Comparison of ENCODE assay signal across 24 cellular contexts in the genomic region with DNA sequence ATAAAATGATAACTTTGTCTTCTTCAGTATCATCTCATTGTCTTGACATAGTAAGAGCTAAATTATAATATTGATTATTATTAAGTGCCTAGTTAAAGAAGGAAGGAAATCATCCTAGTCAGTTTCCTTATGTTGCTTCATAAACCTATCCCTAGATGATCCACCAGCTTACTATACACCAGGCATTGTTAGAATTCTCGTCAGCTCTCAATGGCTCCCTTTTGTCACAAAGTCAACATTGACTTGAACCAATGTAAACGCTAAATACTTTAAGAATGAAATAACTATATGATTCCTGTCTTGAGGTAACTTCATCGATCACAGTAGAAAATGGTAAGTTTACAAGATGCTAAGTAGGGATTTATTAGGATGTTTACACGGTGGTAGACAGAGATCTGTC.
DNase-seq lines count a peak whose midpoint lies in the region; ATAC-seq, FAIRE-seq and TF ChIP-seq lines count a peak whose summit lies in the region.
"Had no signal": no experiment of that assay in that cellular context is flagged by ENCODE, and none has a peak within 500 bp of the region (broad histone marks: within the 10 kb centered on the region; RNA-seq: fewer than 3 reads in every experiment).

No MANE protein-coding gene starts in this region.

- POLR2A ChIA-PET in HepG2 (lab: Yijun Ruan, JAX) = no interaction called here

- no peak for ATAC-seq in HepG2
- ATAC-seq in right lobe of liver = no peak
- no peak for ATAC-seq in GM21515 (IDR thresholded peaks at IDR 0.05; ENCODE audit: unreplicated experiment)
- ATAC-seq: K562, lower lobe of right lung, WTC11 had no signal

- intact Hi-C loops in HepG2 (cut with micrococcal nuclease; ENCODE audit: unreplicated experiment) (no loop called here), right lobe of liver (cut with DNase I) (no loop called here), CD14-positive monocyte (cut with micrococcal nuclease) (no loop called here)

- H3K27ac Mint-ChIP-seq in endodermal cell (peak overlapping the region; percentile 18), CD14-positive monocyte (no peak overlapping the region)
- H3K27ac Mint-ChIP-seq: activated CD4-positive, alpha-beta memory T cell treated with anti-CD3 and anti-CD28 coated beads, Interleukin-2, amount 10 ng/mL, durations not matched to agents 7 days and 5 days; activated naive CD4-positive, alpha-beta T cell treated with anti-CD3 and anti-CD28 coated beads for 36 hours; CD4-positive, CD25-positive, alpha-beta regulatory T cell; WTC11 had no signal

- H3K9ac ChIP-seq in HepG2 (ENCODE audit: insufficient read depth, low read depth, low read length) (no peak overlapping the region), endodermal cell (ENCODE audit: extremely low read depth, low read length, poor library complexity, severe bottlenecking) (no peak overlapping the region)

- no peaks in the 10 kb centered on the region for H4K20me1 ChIP-seq in HepG2 (ENCODE audit: insufficient read depth, low read length)

- no peaks in the 10 kb centered on the region for H3K36me3 Mint-ChIP-seq in endodermal cell (ENCODE audit: low read depth)
- H3K36me3 Mint-ChIP-seq in CD14-positive monocyte = no peaks in the 10 kb centered on the region
- H3K36me3 Mint-ChIP-seq: CD4-positive, CD25-positive, alpha-beta regulatory T cell; WTC11 had no signal

- H3K4me1 ChIP-seq in HepG2 (ENCODE audit: insufficient read depth, low read length) (no peaks in the 10 kb centered on the region), right lobe of liver (no peaks in the 10 kb centered on the region), endodermal cell (ENCODE audit: control insufficient read depth, insufficient read depth, low read length) (peaks cover 2% of the 10 kb centered on the region)
- H3K4me1 ChIP-seq: lower lobe of right lung, right atrium auricular region, uterus had no signal

- in situ Hi-C loops in HepG2 (cut with HindIII; ENCODE audit: extremely low pct_ligation_motif_present, low pct_unique_long_range_greater_than_20kb) = no loop called here

- CTCF ChIA-PET in HepG2 (lab: Yijun Ruan, JAX; ENCODE audit: low intra/inter-chr PET ratio, low total read pairs) = no interaction called here

- peaks cover 7% of the 10 kb centered on the region for H3K4me1 Mint-ChIP-seq in endodermal cell
- no peaks in the 10 kb centered on the region for H3K4me1 Mint-ChIP-seq in CD14-positive monocyte
- H3K4me1 Mint-ChIP-seq: activated CD4-positive, alpha-beta memory T cell treated with anti-CD3 and anti-CD28 coated beads, Interleukin-2, amount 10 ng/mL, durations not matched to agents 7 days and 5 days; CD4-positive, CD25-positive, alpha-beta regulatory T cell had no signal

- H3K36me3 ChIP-seq in HepG2 (replicated peaks in 1 of 2; ENCODE audit: control insufficient read depth in 1 of 2, insufficient read depth in 2 of 2, low read length in 2 of 2) = no peaks in the 10 kb centered on the region
- no peaks in the 10 kb centered on the region for H3K36me3 ChIP-seq in right lobe of liver
- no peaks in the 10 kb centered on the region for H3K36me3 ChIP-seq in endodermal cell (ENCODE audit: control insufficient read depth, insufficient read depth, low read length)
- H3K36me3 ChIP-seq: lower lobe of right lung, right atrium auricular region, uterus had no signal

- H3K27me3 ChIP-seq in HepG2 (ENCODE audit: control insufficient read depth in 1 of 2, insufficient read depth in 2 of 2, low read length in 2 of 2) (no peaks in the 10 kb centered on the region), right lobe of liver (no peaks in the 10 kb centered on the region), endodermal cell (ENCODE audit: control insufficient read depth, insufficient read depth, low read length, poor library complexity, severe bottlenecking) (no peaks in the 10 kb centered on the region)
- H3K27me3 ChIP-seq: right atrium auricular region, uterus had no signal

- BruUV-seq in HepG2 (replicated peaks; lab: Mats Ljungman, UMichigan) = no TSS peak

- H3K27ac ChIP-seq in HepG2 (ENCODE audit: extremely low read length, insufficient read depth, low read length) = no peak overlapping the region
- H3K27ac ChIP-seq in right lobe of liver = no peak overlapping the region
- H3K27ac ChIP-seq in endodermal cell (ENCODE audit: low read depth, low read length) = peak overlapping the region; percentile 65
- H3K27ac ChIP-seq: lower lobe of right lung, right atrium auricular region, RWPE1, uterus had no signal

- H3K4me3 Mint-ChIP-seq in endodermal cell (no peak overlapping the region), CD14-positive monocyte (no peak overlapping the region)
- H3K4me3 Mint-ChIP-seq: activated CD4-positive, alpha-beta memory T cell treated with anti-CD3 and anti-CD28 coated beads, Interleukin-2, amount 10 ng/mL, durations not matched to agents 7 days and 5 days; activated naive CD4-positive, alpha-beta T cell treated with anti-CD3 and anti-CD28 coated beads for 36 hours; CD4-positive, CD25-positive, alpha-beta regulatory T cell; WTC11 had no signal

- TF ChIP-seq POLR2A in HepG2 (IDR thresholded peaks at IDR 0.05; ENCODE audit: insufficient read depth in 1 of 2, low read depth in 2 of 2, low read length in 2 of 2) (no peak), right lobe of liver (IDR thresholded peaks at IDR 0.05) (no peak)

- WGBS in HepG2 (ENCODE audit: low lambda C conversion rate) = 2% methylated on average over 4 of the region's 4 CpGs
- WGBS in right lobe of liver (ENCODE audit: insufficient coverage, low coverage, low lambda C conversion rate, missing lambda C conversion rate) = 29% methylated on average over 4 of the region's 4 CpGs
- WGBS in endodermal cell (ENCODE audit: insufficient coverage in 1 of 2, insufficient read length in 1 of 2), 2 experiments = 78 to 87% methylated on average over 4 of the region's 4 CpGs

- H3K4me2 ChIP-seq in HepG2 (ENCODE audit: low read depth, low read length) = no peak overlapping the region

- H3K4me3 ChIP-seq in HepG2 (replicated peaks in 1 of 3; ENCODE audit: insufficient read depth in 1 of 3, low read depth in 2 of 3, low read length in 3 of 3) = no peak overlapping the region
- H3K4me3 ChIP-seq in right lobe of liver = no peak overlapping the region
- no peak overlapping the region for H3K4me3 ChIP-seq in endodermal cell (ENCODE audit: low read length)
- H3K4me3 ChIP-seq: K562, lower lobe of right lung, right atrium auricular region, uterus had no signal

- FAIRE-seq in HepG2 (lab: Jason Lieb, UNC) = no peak
- FAIRE-seq: GM12891, K562, keratinocyte had no signal

- H2AFZ ChIP-seq in HepG2 (ENCODE audit: low read length) = no peak overlapping the region

- H3K27me3 Mint-ChIP-seq in endodermal cell (ENCODE audit: insufficient read depth) = no peaks in the 10 kb centered on the region
- no peaks in the 10 kb centered on the region for H3K27me3 Mint-ChIP-seq in CD14-positive monocyte (ENCODE audit: low read depth in 3 of 3)
- H3K27me3 Mint-ChIP-seq: activated CD4-positive, alpha-beta memory T cell treated with anti-CD3 and anti-CD28 coated beads, Interleukin-2, amount 10 ng/mL, durations not matched to agents 7 days and 5 days; CD4-positive, CD25-positive, alpha-beta regulatory T cell had no signal

- DNase-seq in HepG2 (ENCODE audit: low spot score) (peak; percentile 0), right lobe of liver (no peak), NCI-H69 (lab: John Stamatoyannopoulos, UW) (peak; percentile 93), endodermal cell (no peak), NCI-H82 (lab: John Stamatoyannopoulos, UW) (no peak), CD14-positive monocyte (ENCODE audit: low spot score) (no peak)
- DNase-seq in activated naive CD4-positive, alpha-beta T cell treated with Interleukin-2 at 50 U/mL for 16 hours = no peak
- DNase-seq: activated CD4-positive, alpha-beta memory T cell treated with anti-CD3 and anti-CD28 coated beads, Interleukin-2, amount 10 ng/mL, durations not matched to agents 7 days and 5 days; activated naive CD4-positive, alpha-beta T cell treated with anti-CD3 and anti-CD28 coated beads for 36 hours; activated T-cell treated with anti-CD3 and anti-CD28 coated beads, Interleukin-2, amount 50 U/mL, for 1 hour; CD4-positive, CD25-positive, alpha-beta regulatory T cell; lower lobe of right lung; MM.1S; NCI-H2171 treated with DMSO at 0.1 percent for 48 hours; occipital lobe; T-helper 9 cell; uterus had no signal

- peaks cover 42% of the 10 kb centered on the region for H3K9me3 ChIP-seq in HepG2 (ENCODE audit: low read length)
- H3K9me3 ChIP-seq in right lobe of liver = no peaks in the 10 kb centered on the region
- H3K9me3 ChIP-seq in endodermal cell (ENCODE audit: control insufficient read depth, low read length) = no peaks in the 10 kb centered on the region
- H3K9me3 ChIP-seq: lower lobe of right lung, uterus had no signal

- no peaks in the 10 kb centered on the region for H3K9me3 Mint-ChIP-seq in endodermal cell
- H3K9me3 Mint-ChIP-seq in CD14-positive monocyte = peaks cover 0 to 3% (median 2%) of the 10 kb centered on the region in 7 donors
- H3K9me3 Mint-ChIP-seq: activated naive CD4-positive, alpha-beta T cell treated with anti-CD3 and anti-CD28 coated beads for 36 hours had no signal

- no peak for TF ChIP-seq EP300 in HepG2 (IDR thresholded peaks at IDR 0.05; ENCODE audit: low read depth in 2 of 2, low read length in 2 of 2)
- no peak for TF ChIP-seq EP300 in HepG2 (CRISPR knock-in tag; IDR thresholded peaks at IDR 0.05; ENCODE audit: borderline replicate concordance)

- no peak for TF ChIP-seq CTCF in HepG2 (CRISPR knock-in tag; IDR thresholded peaks at IDR 0.05)
- no peak for TF ChIP-seq CTCF in right lobe of liver (IDR thresholded peaks at IDR 0.05)
- TF ChIP-seq CTCF in endodermal cell (conservative IDR thresholded peaks at IDR 0.05) = no peak
- TF ChIP-seq CTCF in CD14-positive monocyte (IDR thresholded peaks at IDR 0.05) = no peak

- no peaks in the 10 kb centered on the region for H3K79me2 ChIP-seq in HepG2 (ENCODE audit: insufficient read depth, low read length)

- no peak for TF ChIP-seq RAD21 in HepG2 (CRISPR knock-in tag; IDR thresholded peaks at IDR 0.05)

TF ChIP-seq in HepG2, 621 proteins besides CTCF, POLR2A, EP300 and RAD21 (continues in another document):
- no peak for TF ChIP-seq KDM6A (CRISPR knock-in tag; IDR thresholded peaks at IDR 0.05; ENCODE audit: low read depth)
- no peak for TF ChIP-seq KLF16 (CRISPR knock-in tag; IDR thresholded peaks at IDR 0.05)
- no peak for TF ChIP-seq DPF2 (CRISPR knock-in tag; IDR thresholded peaks at IDR 0.05; ENCODE audit: borderline replicate concordance, low read depth)
- no peak for TF ChIP-seq SNAPC2 (CRISPR knock-in tag; IDR thresholded peaks at IDR 0.05)
- no peak for TF ChIP-seq ARNTL (CRISPR knock-in tag; IDR thresholded peaks at IDR 0.05)

Comparison
In these comparisons a context has a peak if more than half of its experiments do, and no peak if none do; other contexts are left out.
1. DNase-seq: peak in HepG2 (single experiment) and NCI-H69 (single experiment); none in right lobe of liver (0 of 3), endodermal cell (single experiment), activated naive CD4-positive, alpha-beta T cell treated with Interleukin-2 at 50 U/mL for 16 hours (single experiment), NCI-H82 (single experiment) and CD14-positive monocyte (single experiment).